29 cellular contexts compared by ENCODE assay signal in genomic region chr5:153654444-153654843, GRCh38.
A peak's percentile ranks its signal among the peaks of the same experiment; 100 is the strongest.
DNase-seq lines count a peak whose midpoint lies in the region; ATAC-seq and TF ChIP-seq lines count a peak whose summit lies in the region.
"Had no signal": no experiment of that assay in that cellular context is flagged by ENCODE, and none has a peak within 500 bp of the region (broad histone marks: within the 10 kb centered on the region; RNA-seq: fewer than 3 reads in every experiment).

No MANE protein-coding gene starts in this region.

- H3K36me3 ChIP-seq in RWPE2 (ENCODE audit: low read depth), result no peaks in the 10 kb centered on the region
- H3K36me3 ChIP-seq: esophagus muscularis mucosa, stomach, tibial artery had no signal

- no peaks in the 10 kb centered on the region for H3K27me3 ChIP-seq in RWPE2 (ENCODE audit: insufficient read depth, poor library complexity, severe bottlenecking)
- H3K27me3 ChIP-seq: esophagus muscularis mucosa, stomach, tibial artery had no signal

- no peak overlapping the region for H3K27ac ChIP-seq in RWPE2 (ENCODE audit: poor library complexity, severe bottlenecking)
- H3K27ac ChIP-seq: esophagus muscularis mucosa, stomach, tibial artery had no signal

- ATAC-seq in RWPE2 (ENCODE audit: low read depth) (peak; percentile 68), HG02571 (IDR thresholded peaks at IDR 0.05; ENCODE audit: unreplicated experiment) (no peak), HG02798 (IDR thresholded peaks at IDR 0.05; ENCODE audit: poor library complexity, unreplicated experiment) (no peak)
- ATAC-seq: activated T-helper 17 cell treated with anti-CD3 and anti-CD28 coated beads, Interleukin-2, amount 50 U/mL, for 72 hours; HCT116; mucosa of descending colon; natural killer cell treated with Interleukin-12 subunit alpha and Interleukin-12 subunit beta and Interleukin-15 and Interleukin-18, amount 100 ng/mL, for 72 hours; T-helper 17 cell had no signal

- H3K4me3 ChIP-seq in RWPE2 (ENCODE audit: severe bottlenecking), result no peak overlapping the region
- no peak overlapping the region for H3K4me3 ChIP-seq in retinal pigment epithelial cell (ENCODE audit: low read length)
- H3K4me3 ChIP-seq: esophagus muscularis mucosa, lung, mucosa of descending colon, stomach, tibial artery had no signal

- peak; percentile 48 for DNase-seq in GM03348 (ENCODE audit: low spot score)
- DNase-seq in RWPE2 (ENCODE audit: low spot score), result no peak
- peak; percentile 46 for DNase-seq in fibroblast of gingiva (ENCODE audit: low read depth)
- peak; percentile 54 for DNase-seq in retinal pigment epithelial cell (ENCODE audit: low read depth)
- DNase-seq in NOMO-1 (lab: John Stamatoyannopoulos, UW; ENCODE audit: unreplicated experiment in 2 of 2), result no peak
- DNase-seq in NK-92 treated with Interleukin-12 subunit alpha and Interleukin-12 subunit beta, amount 100 ng/mL, for 24 hours (lab: John Stamatoyannopoulos, UW), result no peak
- DNase-seq: activated CD4-positive, alpha-beta memory T cell treated with anti-CD3 and anti-CD28 coated beads, Interleukin-2, amount 10 ng/mL, durations not matched to agents 7 days and 5 days; activated CD4-positive, CD25-positive, alpha-beta regulatory T cell treated with anti-CD3 and anti-CD28 coated beads, Interleukin-2, amount 50 U/mL, for 72 hours; activated CD8-positive, alpha-beta memory T cell treated with anti-CD3 and anti-CD28 coated beads, Interleukin-2, amount 50 U/mL, for 48 hours; activated naive CD4-positive, alpha-beta T cell treated with anti-CD3 and anti-CD28 coated beads, Interleukin-2, amount 50 U/mL, for 16 hours; endodermal cell; GDM1; glutamatergic neuron; kidney glomerular epithelial cell; mucosa of descending colon; NCI-H1092 treated with DMSO at 0.1 percent for 48 hours; NCI-H2029; NCI-H2227 treated with DMSO at 0.1 percent for 48 hours; NCI-H526 treated with DMSO at 0.1 percent for 48 hours; stomach; T-helper 17 cell; tibial artery had no signal

- TF ChIP-seq CTCF in RWPE2 (IDR thresholded peaks at IDR 0.05; ENCODE audit: poor library complexity, severe bottlenecking), result no peak
- no peak for TF ChIP-seq CTCF in retinal pigment epithelial cell (conservative IDR thresholded peaks at IDR 0.05; ENCODE audit: low read depth, low read length)

- H3K9me3 ChIP-seq in RWPE2 (ENCODE audit: severe bottlenecking), result no peaks in the 10 kb centered on the region
- H3K9me3 ChIP-seq: esophagus muscularis mucosa, mucosa of descending colon, tibial artery had no signal

- no peaks in the 10 kb centered on the region for H3K4me1 ChIP-seq in RWPE2 (ENCODE audit: insufficient read depth, poor library complexity, severe bottlenecking)
- H3K4me1 ChIP-seq: esophagus muscularis mucosa, stomach had no signal

Comparison
In these comparisons a context has a peak if more than half of its experiments do, and no peak if none do; other contexts are left out.
1. DNase-seq: peak in GM03348 (single experiment), fibroblast of gingiva (single experiment) and retinal pigment epithelial cell (single experiment); none in RWPE2 (single experiment), NOMO-1 (0 of 2) and NK-92 treated with Interleukin-12 subunit alpha and Interleukin-12 subunit beta, amount 100 ng/mL, for 24 hours (single experiment).